9 cellular contexts compared by ENCODE assay signal in genomic region chrX:47164420-47164819, GRCh38.
"Had no signal": no experiment of that assay in that cellular context is flagged by ENCODE, and none has a peak within 500 bp of the region (broad histone marks: within the 10 kb centered on the region; RNA-seq: fewer than 3 reads in every experiment).

No MANE protein-coding gene starts in this region.

- H2AFZ ChIP-seq: GM23338 had no signal

- H3K9me3 Mint-ChIP-seq: GM23338, HFFc6 had no signal

- H3K4me2 ChIP-seq: GM23338 had no signal

- H3K4me3 Mint-ChIP-seq: GM23338, H9, HFFc6 had no signal

- H3K4me1 Mint-ChIP-seq: GM23338, H9 had no signal

- H3K4me3 ChIP-seq: GM23338 had no signal

- H3K27ac ChIP-seq: HL-60 had no signal

- DNase-seq: H9, HCEC 1CT, HFFc6, IMR-90, KBM-7 had no signal

- H3K27ac Mint-ChIP-seq: GM23338, H9, HFFc6 had no signal

- ATAC-seq: GM23338 had no signal

- FAIRE-seq: H1, H54 had no signal
